Comparison of ENCODE assay signal across 7 cellular contexts in genomic region chr5:22151801-22152200, GRCh38.
DNase-seq lines count a peak whose midpoint lies in the region; FAIRE-seq and TF ChIP-seq lines count a peak whose summit lies in the region.
"Not testable (repeated sequence)": the region's sequence is repeated elsewhere in the genome, so short reads cannot be mapped to it uniquely, and the experiment has no call there.

No MANE protein-coding gene starts in this region.

- CTCF ChIA-PET in HEK293T (lab: Yijun Ruan, JAX); PC-9 (lab: Charles Lee): not testable (repeated sequence)

- not testable (repeated sequence) for BruUV-seq in PC-9 (replicated peaks; lab: Mats Ljungman, UMichigan)

- H4K8ac ChIP-seq in mesendoderm (ENCODE audit: low read depth, low read length), result not testable (repeated sequence)

- H3K27ac ChIP-seq in PC-9; mesendoderm (ENCODE audit: low read depth, low read length): not testable (repeated sequence)

- not testable (repeated sequence) for H2BK15ac ChIP-seq in mesendoderm (replicated peaks; ENCODE audit: low read depth)

- WGBS in mesendoderm (ENCODE audit: extremely low coverage, insufficient coverage, low lambda C conversion rate), result no CpG with 5 or more reads among the region's 9 CpGs

- intact Hi-C loops in PC-9 (cut with micrococcal nuclease; ENCODE audit: unreplicated experiment), result not testable (repeated sequence)

- not testable (repeated sequence) for H3F3A ChIP-seq in PC-9 (ENCODE audit: insufficient read depth, low read depth)

- H3K4me2 ChIP-seq in PC-9; mesendoderm (ENCODE audit: low read length): not testable (repeated sequence)

- not testable (repeated sequence) for H4K5ac ChIP-seq in mesendoderm (ENCODE audit: low read length)

- DNase-seq in D721Med (ENCODE audit: insufficient read length, low spot score); PC-9: not testable (repeated sequence)
- DNase-seq in HEK293T (ENCODE audit: extremely low spot score) (peak; percentile 2), amniotic epithelial cell (ENCODE audit: low read depth) (peak; percentile 0), iPS-NIHi7 (ENCODE audit: extremely low spot score) (peak; percentile 1), mesendoderm (peak; percentile 62)

- H2BK5ac ChIP-seq in mesendoderm (ENCODE audit: low read length), result not testable (repeated sequence)

- TF ChIP-seq CTCF in D721Med (IDR thresholded peaks at IDR 0.05; ENCODE audit: insufficient read depth, missing control alignments); PC-9 (conservative IDR thresholded peaks at IDR 0.05): not testable (repeated sequence)

- H2AK5ac ChIP-seq in mesendoderm (ENCODE audit: low read length), result not testable (repeated sequence)

- not testable (repeated sequence) for H3K56ac ChIP-seq in mesendoderm (ENCODE audit: low read length)

- 0 out of 2 replicates have a peak overlapping the region, but pooled peaks have one; percentile 48 for H2AFZ ChIP-seq in PC-9

- not testable (repeated sequence) for H3K9ac ChIP-seq in mesendoderm (ENCODE audit: low read length)

- not testable (repeated sequence) for H3K9me2 ChIP-seq in PC-9 (ENCODE audit: insufficient read depth)

- not testable (repeated sequence) for H3K79me1 ChIP-seq in mesendoderm (ENCODE audit: low read length)

- H4K20me1 ChIP-seq in PC-9 (ENCODE audit: insufficient read depth), result not testable (repeated sequence)

- H3K18ac ChIP-seq in mesendoderm (ENCODE audit: low read length), result not testable (repeated sequence)

- not testable (repeated sequence) for H3K36me3 ChIP-seq in PC-9 (ENCODE audit: low read depth); mesendoderm (ENCODE audit: control insufficient read depth, insufficient read depth, low read length)

- H3K4ac ChIP-seq in mesendoderm (ENCODE audit: low read depth, low read length), result not testable (repeated sequence)

- H3K23ac ChIP-seq in mesendoderm (ENCODE audit: low read length), result not testable (repeated sequence)

- POLR2A ChIA-PET in HEK293T (lab: Yijun Ruan, JAX); PC-9 (lab: Charles Lee; ENCODE audit: unreplicated experiment): not testable (repeated sequence)

- not testable (repeated sequence) for H3K4me3 ChIP-seq in PC-9; mesendoderm (ENCODE audit: low read length)

- H3K4me1 ChIP-seq in PC-9 (replicated peaks; ENCODE audit: insufficient read depth); mesendoderm (ENCODE audit: control insufficient read depth, low read depth, low read length): not testable (repeated sequence)

- H3K27me3 ChIP-seq in PC-9 (ENCODE audit: insufficient read depth, low read depth); mesendoderm (ENCODE audit: insufficient read depth, low read length, poor library complexity): not testable (repeated sequence)

- FAIRE-seq in D721Med (lab: Jason Lieb, UNC), result peak; percentile 67
- FAIRE-seq in colon (lab: Jason Lieb, UNC), result peak; percentile 41

- H3K9me3 ChIP-seq in PC-9 (ENCODE audit: insufficient read depth, low read depth), result not testable (repeated sequence)

- not testable (repeated sequence) for H3K79me2 ChIP-seq in PC-9 (ENCODE audit: low read depth); mesendoderm (ENCODE audit: control insufficient read depth, insufficient read depth, low read length)

- not testable (repeated sequence) for H2BK120ac ChIP-seq in mesendoderm (ENCODE audit: low read depth, low read length)
